17 cellular contexts compared by ENCODE assay signal in genomic region chr9:74573792-74574191, GRCh38.
DNase-seq lines count a peak whose midpoint lies in the region; ATAC-seq and TF ChIP-seq lines count a peak whose summit lies in the region.
"Had no signal": no experiment of that assay in that cellular context is flagged by ENCODE, and none has a peak within 500 bp of the region (broad histone marks: within the 10 kb centered on the region; RNA-seq: fewer than 3 reads in every experiment).

No MANE protein-coding gene starts in this region.

- ATAC-seq in HG03575 (IDR thresholded peaks at IDR 0.05; ENCODE audit: extremely low read depth, insufficient number of reproducible peaks, low FRiP score, unreplicated experiment) (peak; percentile 67), GM21528 (IDR thresholded peaks at IDR 0.05; ENCODE audit: low FRiP score, unreplicated experiment) (no peak)
- no peak for ATAC-seq in activated T-helper 17 cell treated with anti-CD3 and anti-CD28 coated beads, Interleukin-2, amount 50 U/mL, for 72 hours (replicated peaks)
- ATAC-seq: activated CD8-positive, alpha-beta T cell treated with anti-CD3 and anti-CD28 coated beads, Interleukin-2, amount 10 ng/mL, durations not matched to agents 7 days and 5 days had no signal

- no peaks in the 10 kb centered on the region for H3K4me1 Mint-ChIP-seq in activated T-helper 17 cell treated with anti-CD3 and anti-CD28 coated beads, Interleukin-2, amount 50 U/mL, for 72 hours
- H3K4me1 Mint-ChIP-seq in activated T-helper 2 cell treated with anti-CD3 and anti-CD28 coated beads, Interferon-gamma antibody, Interleukin-2, Interleukin-4, amounts not matched to agents 10 μg/mL and 5 μg/mL and 100 μg/mL, durations not matched to agents 14 hours and 24 hours and 36 hours (ENCODE audit: low read depth), result no peaks in the 10 kb centered on the region

- H3K4me2 ChIP-seq in BLaER1 treated with 17β-estradiol and CSF1 and Interleukin-3, amounts not matched to agents 10 nM and 100 nM, result peak overlapping the region; percentile 44 to 75 (median 61)
- H3K4me2 ChIP-seq: hepatocyte had no signal

- intact Hi-C loops in activated T-helper 2 cell treated with anti-CD3 and anti-CD28 coated beads, Interferon-gamma antibody, Interleukin-2, Interleukin-4, amounts not matched to agents 10 μg/mL and 5 μg/mL and 100 μg/mL, durations not matched to agents 14 hours and 24 hours and 36 hours (cut with micrococcal nuclease), result loop anchor here (5.0 to 10.0 kb wide), 3 partner anchors 259 to 1371 kb away; no protein-coding TSS in a partner anchor

- peak; percentile 21 for DNase-seq in H4 (ENCODE audit: low spot score)
- peak; percentile 22 for DNase-seq in astrocyte of the spinal cord (ENCODE audit: low read depth, low spot score)
- DNase-seq in activated T-helper 2 cell treated with anti-CD3 and anti-CD28 coated beads, Interferon-gamma antibody, Interleukin-2, Interleukin-4, amounts not matched to agents 10 μg/mL and 5 μg/mL and 100 μg/mL, durations not matched to agents 14 hours and 24 hours and 36 hours (ENCODE audit: low spot score), result no peak
- DNase-seq in activated CD8-positive, alpha-beta memory T cell treated with anti-CD3 and anti-CD28 coated beads for 24 hours, result no peak
- DNase-seq: activated CD8-positive, alpha-beta T cell treated with anti-CD3 and anti-CD28 coated beads, Interleukin-2, amount 10 ng/mL, durations not matched to agents 7 days and 5 days; activated naive CD4-positive, alpha-beta T cell treated with anti-CD3 and anti-CD28 coated beads for 36 hours; cerebellar nuclear complex; mesenchymal stem cell; NCI-H446 treated with DMSO at 0.1 percent for 48 hours; stimulated activated CD4-positive, alpha-beta T cell treated with anti-CD3 and anti-CD28 coated beads, Interleukin-12 subunit alpha, Interleukin-12 subunit beta, amount 100 ng/mL, for 4 hours had no signal

- no peak overlapping the region for H3K4me3 Mint-ChIP-seq in activated T-helper 17 cell treated with anti-CD3 and anti-CD28 coated beads, Interleukin-2, amount 50 U/mL, for 72 hours
- no peak overlapping the region for H3K4me3 Mint-ChIP-seq in activated T-helper 2 cell treated with anti-CD3 and anti-CD28 coated beads, Interferon-gamma antibody, Interleukin-2, Interleukin-4, amounts not matched to agents 10 μg/mL and 5 μg/mL and 100 μg/mL, durations not matched to agents 14 hours and 24 hours and 36 hours (ENCODE audit: low read depth)
- H3K4me3 Mint-ChIP-seq: activated CD8-positive, alpha-beta T cell treated with anti-CD3 and anti-CD28 coated beads, Interleukin-2, amount 10 ng/mL, durations not matched to agents 7 days and 5 days; activated naive CD4-positive, alpha-beta T cell treated with anti-CD3 and anti-CD28 coated beads for 36 hours; type B pancreatic cell had no signal

- H4K20me1 ChIP-seq in BLaER1 treated with 17β-estradiol and CSF1 and Interleukin-3, amounts not matched to agents 10 nM and 100 nM, result peaks cover 0 to 12% (median 0%) of the 10 kb centered on the region in 11 experiments; a peak in 5 of 22 replicates

- peaks cover 0 to 25% (median 6%) of the 10 kb centered on the region in 11 experiments; a peak in 7 of 22 replicates for H3K36me3 ChIP-seq in BLaER1 treated with 17β-estradiol and CSF1 and Interleukin-3, amounts not matched to agents 10 nM and 100 nM
- H3K36me3 ChIP-seq: HAP-1 had no signal

- H3K4me1 ChIP-seq in BLaER1 treated with 17β-estradiol and CSF1 and Interleukin-3, amounts not matched to agents 10 nM and 100 nM, result peaks cover 13 to 56% (median 40%) of the 10 kb centered on the region in 10 experiments
- H3K4me1 ChIP-seq: HAP-1 had no signal

- no peaks in the 10 kb centered on the region for H3K36me3 Mint-ChIP-seq in activated T-helper 17 cell treated with anti-CD3 and anti-CD28 coated beads, Interleukin-2, amount 50 U/mL, for 72 hours (ENCODE audit: low read depth)
- no peaks in the 10 kb centered on the region for H3K36me3 Mint-ChIP-seq in activated T-helper 2 cell treated with anti-CD3 and anti-CD28 coated beads, Interferon-gamma antibody, Interleukin-2, Interleukin-4, amounts not matched to agents 10 μg/mL and 5 μg/mL and 100 μg/mL, durations not matched to agents 14 hours and 24 hours and 36 hours (ENCODE audit: low read depth)
- H3K36me3 Mint-ChIP-seq: type B pancreatic cell had no signal

- in situ Hi-C loops in astrocyte of the spinal cord (cut with HindIII; ENCODE audit: low sequenced_read_pairs), result no loop called here

- H3K9me3 Mint-ChIP-seq in activated T-helper 17 cell treated with anti-CD3 and anti-CD28 coated beads, Interleukin-2, amount 50 U/mL, for 72 hours, result no peaks in the 10 kb centered on the region
- no peaks in the 10 kb centered on the region for H3K9me3 Mint-ChIP-seq in activated T-helper 2 cell treated with anti-CD3 and anti-CD28 coated beads, Interferon-gamma antibody, Interleukin-2, Interleukin-4, amounts not matched to agents 10 μg/mL and 5 μg/mL and 100 μg/mL, durations not matched to agents 14 hours and 24 hours and 36 hours
- H3K9me3 Mint-ChIP-seq: activated naive CD4-positive, alpha-beta T cell treated with anti-CD3 and anti-CD28 coated beads for 36 hours; type B pancreatic cell had no signal

- H3K27ac Mint-ChIP-seq in activated T-helper 17 cell treated with anti-CD3 and anti-CD28 coated beads, Interleukin-2, amount 50 U/mL, for 72 hours, result no peak overlapping the region
- H3K27ac Mint-ChIP-seq in activated T-helper 2 cell treated with anti-CD3 and anti-CD28 coated beads, Interferon-gamma antibody, Interleukin-2, Interleukin-4, amounts not matched to agents 10 μg/mL and 5 μg/mL and 100 μg/mL, durations not matched to agents 14 hours and 24 hours and 36 hours, result no peak overlapping the region
- H3K27ac Mint-ChIP-seq: activated CD8-positive, alpha-beta T cell treated with anti-CD3 and anti-CD28 coated beads, Interleukin-2, amount 10 ng/mL, durations not matched to agents 7 days and 5 days; activated naive CD4-positive, alpha-beta T cell treated with anti-CD3 and anti-CD28 coated beads for 36 hours; type B pancreatic cell had no signal

- no peaks in the 10 kb centered on the region for H3K9me3 ChIP-seq in BLaER1 treated with 17β-estradiol and CSF1 and Interleukin-3, amounts not matched to agents 10 nM and 100 nM (replicated peaks in 1 of 11)
- H3K9me3 ChIP-seq: HAP-1 had no signal

- H3K27ac ChIP-seq in BLaER1 treated with 17β-estradiol and CSF1 and Interleukin-3, amounts not matched to agents 10 nM and 100 nM, result peak overlapping the region in 2 of 11 experiments; percentile 14; a peak in 2 of 22 replicates
- H3K27ac ChIP-seq: hepatocyte had no signal

- peak overlapping the region in 1 of 11 experiments; percentile 28; a peak in 1 of 22 replicates for H3K9ac ChIP-seq in BLaER1 treated with 17β-estradiol and CSF1 and Interleukin-3, amounts not matched to agents 10 nM and 100 nM

- no peak overlapping the region for H3K4me3 ChIP-seq in BLaER1 treated with 17β-estradiol and CSF1 and Interleukin-3, amounts not matched to agents 10 nM and 100 nM
- H3K4me3 ChIP-seq in astrocyte of the spinal cord (ENCODE audit: low read depth, low read length), result no peak overlapping the region
- H3K4me3 ChIP-seq: HAP-1, hepatocyte had no signal

- H3K27me3 ChIP-seq in BLaER1 treated with 17β-estradiol and CSF1 and Interleukin-3, amounts not matched to agents 10 nM and 100 nM, result no peaks in the 10 kb centered on the region
- H3K27me3 ChIP-seq: hepatocyte had no signal

- no peak for TF ChIP-seq CTCF in astrocyte of the spinal cord (IDR thresholded peaks at IDR 0.05; ENCODE audit: low read depth, low read length)

- H3K27me3 Mint-ChIP-seq in activated T-helper 17 cell treated with anti-CD3 and anti-CD28 coated beads, Interleukin-2, amount 50 U/mL, for 72 hours, result peaks cover 3% of the 10 kb centered on the region
- H3K27me3 Mint-ChIP-seq in activated T-helper 2 cell treated with anti-CD3 and anti-CD28 coated beads, Interferon-gamma antibody, Interleukin-2, Interleukin-4, amounts not matched to agents 10 μg/mL and 5 μg/mL and 100 μg/mL, durations not matched to agents 14 hours and 24 hours and 36 hours (ENCODE audit: low read depth), result peaks cover 6% of the 10 kb centered on the region

Comparison
In these comparisons a context has a peak if more than half of its experiments do, and no peak if none do; other contexts are left out.
1. DNase-seq: peak in H4 (single experiment) and astrocyte of the spinal cord (single experiment); none in activated T-helper 2 cell treated with anti-CD3 and anti-CD28 coated beads, Interferon-gamma antibody, Interleukin-2, Interleukin-4, amounts not matched to agents 10 μg/mL and 5 μg/mL and 100 μg/mL, durations not matched to agents 14 hours and 24 hours and 36 hours (single experiment) and activated CD8-positive, alpha-beta memory T cell treated with anti-CD3 and anti-CD28 coated beads for 24 hours (single experiment).